Comparison of ENCODE assay signal across 8 cellular contexts in the genomic region with DNA sequence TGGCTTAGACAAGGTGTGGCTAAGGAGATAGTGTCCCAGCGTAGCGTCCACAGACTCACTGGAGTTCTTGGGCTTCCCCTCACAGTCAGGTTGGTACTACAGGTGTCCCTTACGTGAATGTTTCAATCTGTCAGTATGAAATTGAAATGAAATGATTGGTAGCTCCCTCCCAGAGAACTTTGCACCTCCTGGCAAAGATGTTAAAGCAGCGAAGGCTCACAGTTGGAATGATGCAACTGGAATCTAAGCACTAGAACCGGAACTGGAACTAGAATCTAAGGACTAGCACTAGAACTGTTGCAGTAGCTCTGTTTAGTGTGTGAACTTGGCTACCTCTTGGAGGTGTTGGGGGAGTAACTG. TPM values are rescaled to one million over a fixed set of nuclear protein-coding genes. Genes with fewer than 3 reads are reported as not detected.
DNase-seq lines count a peak whose midpoint lies in the region; ATAC-seq and TF ChIP-seq lines count a peak whose summit lies in the region.

No MANE protein-coding gene starts in this region.

- peak overlapping the region; percentile 96 for H3K4me2 ChIP-seq in SU-DHL-6 (ENCODE audit: low read depth, low read length, poor library complexity, severe bottlenecking)

- H3K4me1 Mint-ChIP-seq in activated T-cell treated with anti-CD3 and anti-CD28 coated beads, Interleukin-2, amount 50 U/mL, for 4 hours (ENCODE audit: low read depth): peaks cover 37% of the 10 kb centered on the region
- peaks cover 19% of the 10 kb centered on the region for H3K4me1 Mint-ChIP-seq in stimulated activated effector memory CD8-positive, alpha-beta T cell treated with anti-CD3 and anti-CD28 coated beads, Interleukin-12 subunit alpha, Interleukin-12 subunit beta, amount 100 ng/mL, for 72 hours

- no peaks in the 10 kb centered on the region for H3K27me3 Mint-ChIP-seq in activated T-cell treated with anti-CD3 and anti-CD28 coated beads, Interleukin-2, amount 50 U/mL, for 4 hours (ENCODE audit: low read depth)

- H3K4me3 Mint-ChIP-seq in activated T-cell treated with anti-CD3 and anti-CD28 coated beads, Interleukin-2, amount 50 U/mL, for 4 hours: peak overlapping the region; percentile 97
- peak overlapping the region; percentile 93 for H3K4me3 Mint-ChIP-seq in stimulated activated effector memory CD8-positive, alpha-beta T cell treated with anti-CD3 and anti-CD28 coated beads, Interleukin-12 subunit alpha, Interleukin-12 subunit beta, amount 100 ng/mL, for 72 hours

- TF ChIP-seq POLR2A in testis (IDR thresholded peaks at IDR 0.05): no peak

- peaks cover 12% of the 10 kb centered on the region for H3K4me1 ChIP-seq in testis

- H3K79me2 ChIP-seq in SU-DHL-6 (ENCODE audit: insufficient read depth, low read length): peaks cover 42% of the 10 kb centered on the region

- no peaks in the 10 kb centered on the region for H3K27me3 ChIP-seq in SU-DHL-6 (ENCODE audit: low read length)
- H3K27me3 ChIP-seq in testis: no peaks in the 10 kb centered on the region

- peaks cover 7% of the 10 kb centered on the region; the same call in 1 of the 2 replicates for H4K20me1 ChIP-seq in SU-DHL-6 (ENCODE audit: low read depth, low read length)

- no peak overlapping the region for H2AFZ ChIP-seq in SU-DHL-6 (ENCODE audit: low read depth, low read length, severe bottlenecking)

- ATAC-seq in activated T-cell treated with anti-CD3 and anti-CD28 coated beads, Interleukin-2, amount 50 U/mL, for 4 hours: no peak
- ATAC-seq in stimulated activated effector memory CD8-positive, alpha-beta T cell treated with anti-CD3 and anti-CD28 coated beads, Interleukin-12 subunit alpha, Interleukin-12 subunit beta, amount 100 ng/mL, for 72 hours: no peak

- TF ChIP-seq CTCF in SU-DHL-6 (IDR thresholded peaks at IDR 0.05; ENCODE audit: insufficient read depth, low read length, poor library complexity, severe bottlenecking) (no peak), testis (IDR thresholded peaks at IDR 0.05) (no peak)

- H3K36me3 ChIP-seq in SU-DHL-6 (ENCODE audit: low read length) (peaks cover 7% of the 10 kb centered on the region; the same call in 1 of the 2 replicates), testis (ENCODE audit: low read depth, missing control alignments) (no peaks in the 10 kb centered on the region)

- H3K9me3 ChIP-seq in SU-DHL-6 (ENCODE audit: insufficient read depth, low read length) (no peaks in the 10 kb centered on the region), testis (no peaks in the 10 kb centered on the region)

- peaks cover 20% of the 10 kb centered on the region for H3F3A ChIP-seq in SU-DHL-6 (ENCODE audit: insufficient read depth)

- 26 to 55% methylated on average over 5 of the region's 5 CpGs for WGBS in testis, 2 donors

- peak overlapping the region; percentile 89 for H3K4me3 ChIP-seq in SU-DHL-6 (ENCODE audit: insufficient read depth, low read length, poor library complexity, severe bottlenecking)
- peak overlapping the region in 1 of 2 donors; percentile 63 for H3K4me3 ChIP-seq in testis

- no peak overlapping the region for H3K27ac ChIP-seq in SU-DHL-6 (ENCODE audit: low read depth, low read length)
- no peak overlapping the region for H3K27ac ChIP-seq in testis

- H3K9me2 ChIP-seq in SU-DHL-6 (replicated peaks; ENCODE audit: insufficient read depth, low read length): no peaks in the 10 kb centered on the region

- peak overlapping the region; percentile 95 for H3K27ac Mint-ChIP-seq in stimulated activated effector memory CD8-positive, alpha-beta T cell treated with anti-CD3 and anti-CD28 coated beads, Interleukin-12 subunit alpha, Interleukin-12 subunit beta, amount 100 ng/mL, for 72 hours

- no peaks in the 10 kb centered on the region for H3K9me3 Mint-ChIP-seq in activated T-cell treated with anti-CD3 and anti-CD28 coated beads, Interleukin-2, amount 50 U/mL, for 4 hours
- H3K9me3 Mint-ChIP-seq in stimulated activated effector memory CD8-positive, alpha-beta T cell treated with anti-CD3 and anti-CD28 coated beads, Interleukin-12 subunit alpha, Interleukin-12 subunit beta, amount 100 ng/mL, for 72 hours: no peaks in the 10 kb centered on the region

- H3K9ac ChIP-seq in SU-DHL-6 (ENCODE audit: low read length): peak overlapping the region; percentile 93

- DNase-seq in activated T-cell treated with anti-CD3 and anti-CD28 coated beads, Interleukin-2, amount 50 U/mL, for 4 hours: no peak
- DNase-seq in activated T-cell treated with anti-CD3 and anti-CD28 coated beads, Interleukin-2, amount 50 U/mL, for 1 hour: no peak
- peak; percentile 13 for DNase-seq in glomerular visceral epithelial cell (ENCODE audit: extremely low spot score)
- no peak for DNase-seq in stimulated activated effector memory CD8-positive, alpha-beta T cell treated with anti-CD3 and anti-CD28 coated beads, Interleukin-12 subunit alpha, Interleukin-12 subunit beta, amount 100 ng/mL, for 72 hours (ENCODE audit: low spot score in 2 of 2)
- DNase-seq in testis: no peak
- DNase-seq in SHP77 treated with DMSO at 0.1 percent for 48 hours (lab: John Stamatoyannopoulos, UW): no peak
- DNase-seq in KG1 (lab: John Stamatoyannopoulos, UW): no peak

- intact Hi-C loops in testis (cut with DNase I; ENCODE audit: low total_unique reads): loop anchor here (5.0 kb wide), 1 partner anchor 45 kb away; no protein-coding TSS in a partner anchor

- H3K36me3 Mint-ChIP-seq in activated T-cell treated with anti-CD3 and anti-CD28 coated beads, Interleukin-2, amount 50 U/mL, for 4 hours (ENCODE audit: insufficient read depth): peaks cover 4% of the 10 kb centered on the region
- H3K36me3 Mint-ChIP-seq in stimulated activated effector memory CD8-positive, alpha-beta T cell treated with anti-CD3 and anti-CD28 coated beads, Interleukin-12 subunit alpha, Interleukin-12 subunit beta, amount 100 ng/mL, for 72 hours: peaks cover 30% of the 10 kb centered on the region

RNA-seq across cellular contexts. Expression of a gene that starts 1.1 kb away (rescaled TPM):
- 10 to 100 TPM in 2 of 3 donors, 1 to 10 TPM in 1; 9.8 to 14.5 (median 14.2) TPM for total RNA-seq in activated T-cell treated with anti-CD3 and anti-CD28 coated beads, Interleukin-2, amount 50 U/mL, for 4 hours
- total RNA-seq in testis: 10 to 100 TPM; 12.3 to 21.9 TPM
- 15.3 TPM for polyA plus RNA-seq in testis (ENCODE audit: insufficient read depth, low read depth, low replicate concordance)

RNA-seq across cellular contexts. Expression of a gene that starts 1.4 kb away (rescaled TPM):
- 10 to 100 TPM; 23.8 to 25.9 (median 24.2) TPM for total RNA-seq in activated T-cell treated with anti-CD3 and anti-CD28 coated beads, Interleukin-2, amount 50 U/mL, for 4 hours
- 10 to 100 TPM; 23.1 to 23.5 TPM for total RNA-seq in testis
- polyA plus RNA-seq in testis (ENCODE audit: insufficient read depth, low read depth, low replicate concordance): 14.7 TPM

RNA-seq across cellular contexts. Expression of a gene that starts 52.9 kb away (rescaled TPM):
- total RNA-seq in activated T-cell treated with anti-CD3 and anti-CD28 coated beads, Interleukin-2, amount 50 U/mL, for 4 hours: 10 to 100 TPM; 53.7 to 64.8 (median 60.3) TPM
- total RNA-seq in testis: 10 to 100 TPM; 17.9 to 19.8 TPM
- polyA plus RNA-seq in testis (ENCODE audit: insufficient read depth, low read depth, low replicate concordance): 27.5 TPM

RNA-seq across cellular contexts. Expression of a gene that starts 53.0 kb away (rescaled TPM):
- 10 to 100 TPM; 63.8 to 70.8 (median 65.1) TPM for total RNA-seq in activated T-cell treated with anti-CD3 and anti-CD28 coated beads, Interleukin-2, amount 50 U/mL, for 4 hours
- total RNA-seq in testis: 10 to 100 TPM; 29.9 to 30.3 TPM
- polyA plus RNA-seq in testis (ENCODE audit: insufficient read depth, low read depth, low replicate concordance): 27.3 TPM
